8 cellular contexts compared by ENCODE assay signal in the genomic region with DNA sequence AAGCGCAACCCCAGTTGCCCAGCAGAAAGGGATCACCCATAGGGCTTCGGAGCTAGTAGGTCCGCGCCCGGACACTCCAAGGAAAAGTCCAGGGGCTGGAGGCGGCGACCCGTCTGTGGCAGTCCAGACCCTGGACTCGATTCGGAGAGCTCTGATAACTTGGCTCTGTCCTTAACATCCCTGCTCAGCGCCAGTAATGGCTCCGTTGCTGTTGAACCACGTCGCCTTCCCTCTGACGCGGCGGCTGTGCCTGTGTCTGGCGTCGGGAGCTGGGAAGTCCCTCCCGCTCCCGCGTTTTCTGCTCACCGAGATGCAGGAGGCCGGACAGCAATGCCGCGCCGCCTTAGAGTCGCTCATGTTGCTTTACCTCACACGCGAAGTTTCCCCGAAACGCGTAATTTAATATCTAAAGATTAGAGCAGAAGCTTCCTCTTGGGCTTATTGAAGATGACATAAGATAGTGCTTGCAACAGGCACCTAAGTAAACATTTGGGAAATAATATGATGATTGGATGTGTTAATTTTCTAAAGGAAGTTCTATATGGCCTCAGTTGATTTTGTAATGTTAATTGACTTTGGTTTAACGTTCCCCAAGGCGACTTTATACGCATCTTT. TPM values are rescaled to one million over a fixed set of nuclear protein-coding genes. Genes with fewer than 3 reads are reported as not detected.
DNase-seq lines count a peak whose midpoint lies in the region; ATAC-seq and TF ChIP-seq lines count a peak whose summit lies in the region.

No MANE protein-coding gene starts in this region.

- peak overlapping the region; percentile 89 for H3K4me3 Mint-ChIP-seq in Calu3 (ENCODE audit: low read depth, unreplicated experiment)
- H3K4me3 Mint-ChIP-seq in natural killer cell treated with Interleukin-12 subunit alpha and Interleukin-12 subunit beta and Interleukin-15 and Interleukin-18, amount 100 ng/mL, for 72 hours: peak overlapping the region; percentile 96
- H3K4me3 Mint-ChIP-seq in stimulated activated naive CD8-positive, alpha-beta T cell treated with anti-CD3 and anti-CD28 coated beads, Interleukin-15, Interleukin-2, amounts not matched to agents 100 ng/mL and 50 ng/mL, for 24 hours: peak overlapping the region; percentile 91

- peak overlapping the region; percentile 66 to 81; a peak in 3 of 4 replicates for H4K8ac ChIP-seq in IMR-90 (ENCODE audit: low read depth in 2 of 2, low read length in 2 of 2)

- peaks cover 4% of the 10 kb centered on the region for H3K27me3 Mint-ChIP-seq in Calu3 (ENCODE audit: unreplicated experiment)
- H3K27me3 Mint-ChIP-seq in natural killer cell treated with Interleukin-12 subunit alpha and Interleukin-12 subunit beta and Interleukin-15 and Interleukin-18, amount 100 ng/mL, for 72 hours: peaks cover 6 to 18% of the 10 kb centered on the region in 2 donors
- H3K27me3 Mint-ChIP-seq in stimulated activated naive CD8-positive, alpha-beta T cell treated with anti-CD3 and anti-CD28 coated beads, Interleukin-15, Interleukin-2, amounts not matched to agents 100 ng/mL and 50 ng/mL, for 24 hours: peaks cover 11% of the 10 kb centered on the region

- peak overlapping the region; percentile 16; the same call in 1 of the 2 replicates for H2BK120ac ChIP-seq in IMR-90 (ENCODE audit: low read depth, low read length)

- H3F3A ChIP-seq in PC-9 (ENCODE audit: insufficient read depth, low read depth): peaks cover 19% of the 10 kb centered on the region; the same call in 1 of the 2 replicates

- dilution Hi-C loops in IMR-90 (cut with HindIII; ENCODE audit: low sequenced_read_pairs, unreplicated experiment): no loop called here

- H3K14ac ChIP-seq in IMR-90 (replicated peaks; ENCODE audit: low read depth, low read length): peak overlapping the region; percentile 68

- H3K27ac ChIP-seq in IMR-90 (ENCODE audit: insufficient read depth, low read length): peak overlapping the region; percentile 74
- peak overlapping the region; percentile 51 for H3K27ac ChIP-seq in PC-9

- H4K91ac ChIP-seq in IMR-90 (ENCODE audit: insufficient read depth, low read depth, low read length): peak overlapping the region; percentile 64

- H2BK20ac ChIP-seq in IMR-90 (ENCODE audit: low read depth, low read length): no peak overlapping the region

- H3K9me2 ChIP-seq in PC-9 (ENCODE audit: insufficient read depth): no peaks in the 10 kb centered on the region

- H3K4me3 ChIP-seq in IMR-90 (ENCODE audit: insufficient read depth, low read depth, low read length): peak overlapping the region; percentile 65
- peak overlapping the region; percentile 72 for H3K4me3 ChIP-seq in PC-9

- H4K20me1 ChIP-seq in IMR-90 (ENCODE audit: insufficient read depth, low read length) (no peaks in the 10 kb centered on the region), PC-9 (ENCODE audit: insufficient read depth) (no peaks in the 10 kb centered on the region)

- POLR2A ChIA-PET in IMR-90 (lab: Charles Lee; ENCODE audit: unreplicated experiment): no interaction called here
- POLR2A ChIA-PET in PC-9 (lab: Charles Lee; ENCODE audit: unreplicated experiment): interaction anchor here (0.9 kb wide), 1 partner anchor 124 kb away, joined by 4 read pairs; no protein-coding TSS in a partner anchor

- H2BK5ac ChIP-seq in IMR-90 (ENCODE audit: low read depth, low read length, poor library complexity, severe bottlenecking): peak overlapping the region; percentile 56

- intact Hi-C loops in Calu3 (cut with micrococcal nuclease; ENCODE audit: unreplicated experiment) (no loop called here), IMR-90 (cut with micrococcal nuclease) (loop anchor here (1.0 to 2.0 kb wide), 2 partner anchors 60 to 250 kb away; no protein-coding TSS in a partner anchor), PC-9 (cut with micrococcal nuclease; ENCODE audit: unreplicated experiment) (loop anchor here (1.0 kb wide), 1 partner anchor 59 kb away; no protein-coding TSS in a partner anchor)

- H3K9ac ChIP-seq in IMR-90 (ENCODE audit: low read depth, low read length): peak overlapping the region; percentile 68

- H3K9me1 ChIP-seq in IMR-90 (ENCODE audit: insufficient read depth, low read length): peaks cover 5% of the 10 kb centered on the region; the same call in 1 of the 2 replicates

- H3K4ac ChIP-seq in IMR-90 (ENCODE audit: low read depth, low read length): peak overlapping the region; percentile 70

- peak overlapping the region; percentile 87 for H3K23ac ChIP-seq in IMR-90 (ENCODE audit: low read depth, low read length)

- H3K27ac Mint-ChIP-seq in Calu3 (ENCODE audit: unreplicated experiment): peak overlapping the region; percentile 85
- H3K27ac Mint-ChIP-seq in natural killer cell treated with Interleukin-12 subunit alpha and Interleukin-12 subunit beta and Interleukin-15 and Interleukin-18, amount 100 ng/mL, for 72 hours: peak overlapping the region; percentile 92 to 96
- peak overlapping the region; percentile 96 for H3K27ac Mint-ChIP-seq in stimulated activated naive CD8-positive, alpha-beta T cell treated with anti-CD3 and anti-CD28 coated beads, Interleukin-15, Interleukin-2, amounts not matched to agents 100 ng/mL and 50 ng/mL, for 24 hours

- H3K9me3 Mint-ChIP-seq in Calu3 (ENCODE audit: low read depth, unreplicated experiment): no peaks in the 10 kb centered on the region
- no peaks in the 10 kb centered on the region for H3K9me3 Mint-ChIP-seq in natural killer cell treated with Interleukin-12 subunit alpha and Interleukin-12 subunit beta and Interleukin-15 and Interleukin-18, amount 100 ng/mL, for 72 hours
- no peaks in the 10 kb centered on the region for H3K9me3 Mint-ChIP-seq in stimulated activated naive CD8-positive, alpha-beta T cell treated with anti-CD3 and anti-CD28 coated beads, Interleukin-15, Interleukin-2, amounts not matched to agents 100 ng/mL and 50 ng/mL, for 24 hours

- no peak for TF ChIP-seq CTCF in Calu3 (IDR thresholded peaks at IDR 0.05; ENCODE audit: unreplicated experiment)
- TF ChIP-seq CTCF in IMR-90 (conservative IDR thresholded peaks at IDR 0.05; ENCODE audit: low read depth, low read length): no peak
- TF ChIP-seq CTCF in PC-9 (conservative IDR thresholded peaks at IDR 0.05): no peak

- no peak; the same call in 1 of the 2 replicates for TF ChIP-seq POLR2A in IMR-90 (IDR thresholded peaks at IDR 0.05; ENCODE audit: low read depth, low read length)

- H3K79me2 ChIP-seq in PC-9 (ENCODE audit: low read depth): peaks cover 14% of the 10 kb centered on the region

- peak overlapping the region; percentile 63; the same call in 1 of the 2 replicates for H3K56ac ChIP-seq in IMR-90 (ENCODE audit: extremely low read depth, insufficient read depth, low read length)

- BruUV-seq in Calu3 (replicated peaks; lab: Mats Ljungman, UMichigan) (no TSS peak), IMR-90 (replicated peaks; lab: Mats Ljungman, UMichigan) (no TSS peak), PC-9 (replicated peaks; lab: Mats Ljungman, UMichigan) (TSS peak; percentile 75)

- H3K18ac ChIP-seq in IMR-90 (ENCODE audit: low read depth, low read length): peak overlapping the region; percentile 12; the same call in 1 of the 2 replicates

- CTCF ChIA-PET in Calu3 (lab: Charles Lee): interaction anchor here (0.6 kb wide), 1 partner anchor 290 kb away, joined by 3 read pairs; no protein-coding TSS in a partner anchor
- CTCF ChIA-PET in IMR-90 (lab: Yijun Ruan, JAX): interaction anchor here (0.6 kb wide), 1 partner anchor 9 kb away, joined by 3 read pairs; no protein-coding TSS in a partner anchor
- CTCF ChIA-PET in PC-9 (lab: Charles Lee): no interaction called here

- H4K5ac ChIP-seq in IMR-90 (ENCODE audit: low read depth, low read length): peak overlapping the region; percentile 57

- H3K9me3 ChIP-seq in IMR-90 (ENCODE audit: control insufficient read depth, insufficient read depth, low read length): no peaks in the 10 kb centered on the region
- no peaks in the 10 kb centered on the region for H3K9me3 ChIP-seq in PC-9 (ENCODE audit: insufficient read depth, low read depth)

- H3K4me1 Mint-ChIP-seq in Calu3 (ENCODE audit: low read depth, unreplicated experiment): peaks cover 8% of the 10 kb centered on the region
- peaks cover 20 to 24% of the 10 kb centered on the region in 2 donors for H3K4me1 Mint-ChIP-seq in natural killer cell treated with Interleukin-12 subunit alpha and Interleukin-12 subunit beta and Interleukin-15 and Interleukin-18, amount 100 ng/mL, for 72 hours (ENCODE audit: low read depth in 2 of 2)
- peaks cover 37% of the 10 kb centered on the region for H3K4me1 Mint-ChIP-seq in stimulated activated naive CD8-positive, alpha-beta T cell treated with anti-CD3 and anti-CD28 coated beads, Interleukin-15, Interleukin-2, amounts not matched to agents 100 ng/mL and 50 ng/mL, for 24 hours (ENCODE audit: low read depth)

- H3K27me3 ChIP-seq in IMR-90 (ENCODE audit: control insufficient read depth, insufficient read depth, low read length) (peaks cover 5% of the 10 kb centered on the region; the same call in 1 of the 2 replicates), PC-9 (ENCODE audit: insufficient read depth, low read depth) (peaks cover 30% of the 10 kb centered on the region)

- in situ Hi-C loops in IMR-90 (cut with MboI; ENCODE audit: low sequenced_read_pairs): no loop called here

- H3K4me2 ChIP-seq in IMR-90 (ENCODE audit: low read depth, low read length): peak overlapping the region; percentile 89
- H3K4me2 ChIP-seq in PC-9: peak overlapping the region; percentile 87

- peak; percentile 10 for ATAC-seq in GM21576 (IDR thresholded peaks at IDR 0.05; ENCODE audit: unreplicated experiment)
- peak; percentile 22 for ATAC-seq in IMR-90 (ENCODE audit: low read depth)
- peak in 1 of 2 donors; percentile 1 for ATAC-seq in natural killer cell treated with Interleukin-12 subunit alpha and Interleukin-12 subunit beta and Interleukin-15 and Interleukin-18, amount 100 ng/mL, for 72 hours

- WGBS in IMR-90 (ENCODE audit: extremely low coverage in 2 of 2, insufficient read length in 1 of 2), 2 experiments: 0% methylated on average over 7 of the region's 36 CpGs; no CpG with 5 or more reads in 1 of the 2 experiments

- no peaks in the 10 kb centered on the region for H3K36me3 ChIP-seq in IMR-90 (ENCODE audit: control insufficient read depth, insufficient read depth, low read length)
- H3K36me3 ChIP-seq in PC-9 (ENCODE audit: low read depth): no peaks in the 10 kb centered on the region

- H2AFZ ChIP-seq in IMR-90 (replicated peaks; ENCODE audit: low read length, poor library complexity) (peak overlapping the region; percentile 92), PC-9 (peak overlapping the region; percentile 89)

- no peak overlapping the region for H2BK15ac ChIP-seq in IMR-90 (ENCODE audit: low read depth, low read length)

- peaks cover 24% of the 10 kb centered on the region for H3K36me3 Mint-ChIP-seq in Calu3 (ENCODE audit: insufficient read depth, unreplicated experiment)
- peaks cover 2% of the 10 kb centered on the region for H3K36me3 Mint-ChIP-seq in natural killer cell treated with Interleukin-12 subunit alpha and Interleukin-12 subunit beta and Interleukin-15 and Interleukin-18, amount 100 ng/mL, for 72 hours
- peaks cover 12% of the 10 kb centered on the region for H3K36me3 Mint-ChIP-seq in stimulated activated naive CD8-positive, alpha-beta T cell treated with anti-CD3 and anti-CD28 coated beads, Interleukin-15, Interleukin-2, amounts not matched to agents 100 ng/mL and 50 ng/mL, for 24 hours (ENCODE audit: low read depth)

- no peak for TF ChIP-seq RAD21 in IMR-90 (IDR thresholded peaks at IDR 0.05; ENCODE audit: low read length)

- H3K79me1 ChIP-seq in IMR-90 (ENCODE audit: low read depth in 1 of 2, low read length in 2 of 2): peaks cover 8% of the 10 kb centered on the region in 2 experiments

- H2AK5ac ChIP-seq in IMR-90 (ENCODE audit: low read depth, low read length): no peak overlapping the region

- H2AK9ac ChIP-seq in IMR-90 (replicated peaks; ENCODE audit: low read depth, low read length, poor library complexity): peak overlapping the region; percentile 68

- DNase-seq in Calu3 (peak; percentile 76), IMR-90 (peak; percentile 85), PC-9 (peak; percentile 62 to 67), fibroblast of the conjunctiva (ENCODE audit: low read depth) (peak; percentile 71)
- peak; percentile 86 for DNase-seq in activated effector memory CD4-positive, alpha-beta T cell treated with anti-CD3 and anti-CD28 coated beads, Interleukin-2, amount 50 U/mL, for 16 hours
- peak; percentile 61 for DNase-seq in natural killer cell treated with Interleukin-12 subunit alpha and Interleukin-12 subunit beta and Interleukin-15 and Interleukin-18, amount 100 ng/mL, for 72 hours (ENCODE audit: low spot score)

- peaks cover 3% of the 10 kb centered on the region for H3K4me1 ChIP-seq in IMR-90 (ENCODE audit: control insufficient read depth, insufficient read depth, low read length)
- H3K4me1 ChIP-seq in PC-9 (replicated peaks; ENCODE audit: insufficient read depth): peaks cover 9% of the 10 kb centered on the region

RNA-seq across cellular contexts. Expression of a gene that starts 1.3 kb away (rescaled TPM):
- 10.8 and 12.9 TPM in 2 replicates for total RNA-seq in Calu3 (2022)
- 9.1 and 10.0 TPM in 2 replicates for total RNA-seq in IMR-90 (2012; rRNA removed)
- 4.5 and 5.8 TPM in 2 replicates for polyA plus RNA-seq in IMR-90 (2012; rRNA removed)
- polyA plus RNA-seq in IMR-90 (2012; cell fraction: cytosol; rRNA removed): 0.98 and 2.0 TPM in 2 replicates
- polyA plus RNA-seq in IMR-90 (2012; cell fraction: nucleus; rRNA removed; ENCODE audit: low replicate concordance): 2.7 and 16.9 TPM in 2 replicates
- 14.2 and 15.7 TPM in 2 replicates for total RNA-seq in PC-9 (2021)
- total RNA-seq in natural killer cell treated with Interleukin-12 subunit alpha and Interleukin-12 subunit beta and Interleukin-15 and Interleukin-18, amount 100 ng/mL, for 72 hours: 10 to 100 TPM; 14.4 to 17.5 TPM
